ENCODE assay signal across 22 cellular contexts in genomic region chr4:6020633-6021032, GRCh38. TPM values are rescaled to one million over a fixed set of nuclear protein-coding genes. Genes with fewer than 3 reads are reported as not detected.
"Had no signal": no experiment of that assay in that cellular context is flagged by ENCODE, and none has a peak within 500 bp of the region (broad histone marks: within the 10 kb centered on the region; RNA-seq: fewer than 3 reads in every experiment).

No MANE protein-coding gene starts in this region.

- H3K4me3 Mint-ChIP-seq: endodermal cell, memory B cell, nephron progenitor cell had no signal

- ATAC-seq: heart left ventricle, left lung, lower lobe of right lung, psoas muscle had no signal

- DNase-seq: effector CD4-positive, alpha-beta T cell; endodermal cell; erythroblast; foreskin melanocyte; heart left ventricle; hippocampal formation; left lung; lower lobe of right lung; midbrain; nephron progenitor cell; psoas muscle; sigmoid colon; stimulated activated CD4-positive, alpha-beta T cell treated with anti-CD3 and anti-CD28 coated beads, Interleukin-12 subunit alpha, Interleukin-12 subunit beta, amount 100 ng/mL, for 4 hours; stimulated activated naive CD4-positive, alpha-beta T cell treated with Interleukin-2 at 50 U/mL for 16 hours; trophoblast cell had no signal

- H3K27ac Mint-ChIP-seq: endodermal cell, memory B cell, nephron progenitor cell had no signal

- H3K9me3 ChIP-seq: heart left ventricle, left lung, lower lobe of right lung, neutrophil, psoas muscle, right atrium auricular region, sigmoid colon had no signal

- H3K9me3 Mint-ChIP-seq: endodermal cell, memory B cell, nephron progenitor cell had no signal

- H3K4me1 ChIP-seq: heart left ventricle, left lung, lower lobe of right lung, psoas muscle, right atrium auricular region, sigmoid colon had no signal

- H3K4me3 ChIP-seq: coronary artery, heart left ventricle, left lung, lower lobe of right lung, psoas muscle, right atrium auricular region, sigmoid colon, skin epidermis had no signal

- H3K27ac ChIP-seq: coronary artery, heart left ventricle, left lung, lower lobe of right lung, neutrophil, psoas muscle, right atrium auricular region, sigmoid colon, skin epidermis had no signal

- H3K27me3 ChIP-seq: neutrophil, right atrium auricular region had no signal

- H3K36me3 Mint-ChIP-seq: memory B cell had no signal

- H3K4me1 Mint-ChIP-seq: endodermal cell, memory B cell had no signal

- H3K36me3 ChIP-seq: heart left ventricle, left lung, lower lobe of right lung, neutrophil, right atrium auricular region, sigmoid colon had no signal

RNA-seq across cellular contexts. Expression of gene C4orf50, which starts 2.4 kb away (rescaled TPM):
- total RNA-seq: endothelial cell of umbilical vein, osteoblast, psoas muscle, right atrium auricular region had no signal
- polyA plus RNA-seq: endothelial cell of umbilical vein, heart left ventricle, psoas muscle had no signal
